Comparison of ENCODE assay signal across 1 cellular context in the genomic region with DNA sequence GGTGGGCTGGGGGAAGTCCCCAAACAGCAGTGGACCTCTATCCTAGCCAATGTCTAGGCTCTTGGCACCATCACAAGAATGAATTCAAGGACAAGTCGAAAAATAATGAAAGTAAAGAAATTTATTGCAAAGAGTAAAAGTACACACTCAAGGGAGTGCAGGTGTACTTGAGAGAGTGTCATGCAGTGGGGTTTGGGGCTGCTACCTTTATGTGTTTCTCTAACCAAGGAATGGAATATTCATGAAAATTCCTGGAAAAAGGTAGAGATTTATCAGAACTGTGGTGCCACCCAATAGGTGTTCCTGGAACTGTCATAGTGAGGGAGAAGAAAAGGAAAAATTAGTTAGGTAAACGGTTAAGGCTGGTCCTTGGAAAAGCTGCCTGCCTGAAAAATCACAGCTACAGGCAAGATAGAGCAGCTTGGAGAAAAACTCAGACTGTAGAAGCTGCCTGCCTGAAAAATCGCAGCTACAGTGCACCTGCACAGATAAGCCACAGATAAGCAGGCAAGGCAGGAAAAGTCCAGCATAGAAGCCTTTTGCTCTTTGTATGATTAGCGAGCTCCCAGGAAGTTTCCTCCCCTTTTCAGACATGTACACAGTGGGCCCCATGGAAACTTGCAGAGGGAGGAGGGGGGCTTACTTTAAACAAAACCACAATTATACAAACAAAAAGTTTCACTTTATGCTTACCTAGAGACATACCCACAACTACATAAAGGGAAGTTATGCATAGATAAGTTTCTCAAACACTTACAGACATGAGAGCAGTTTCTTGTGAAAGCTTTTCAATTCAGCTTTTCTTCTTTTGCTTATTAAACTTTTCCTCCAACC.
TF ChIP-seq lines count a peak whose summit lies in the region.

No MANE protein-coding gene starts in this region.

TF ChIP-seq in GM23338, 12 proteins besides CTCF, POLR2A, EP300 and RAD21 (continued from another document):
- TF ChIP-seq, protein P1, sequence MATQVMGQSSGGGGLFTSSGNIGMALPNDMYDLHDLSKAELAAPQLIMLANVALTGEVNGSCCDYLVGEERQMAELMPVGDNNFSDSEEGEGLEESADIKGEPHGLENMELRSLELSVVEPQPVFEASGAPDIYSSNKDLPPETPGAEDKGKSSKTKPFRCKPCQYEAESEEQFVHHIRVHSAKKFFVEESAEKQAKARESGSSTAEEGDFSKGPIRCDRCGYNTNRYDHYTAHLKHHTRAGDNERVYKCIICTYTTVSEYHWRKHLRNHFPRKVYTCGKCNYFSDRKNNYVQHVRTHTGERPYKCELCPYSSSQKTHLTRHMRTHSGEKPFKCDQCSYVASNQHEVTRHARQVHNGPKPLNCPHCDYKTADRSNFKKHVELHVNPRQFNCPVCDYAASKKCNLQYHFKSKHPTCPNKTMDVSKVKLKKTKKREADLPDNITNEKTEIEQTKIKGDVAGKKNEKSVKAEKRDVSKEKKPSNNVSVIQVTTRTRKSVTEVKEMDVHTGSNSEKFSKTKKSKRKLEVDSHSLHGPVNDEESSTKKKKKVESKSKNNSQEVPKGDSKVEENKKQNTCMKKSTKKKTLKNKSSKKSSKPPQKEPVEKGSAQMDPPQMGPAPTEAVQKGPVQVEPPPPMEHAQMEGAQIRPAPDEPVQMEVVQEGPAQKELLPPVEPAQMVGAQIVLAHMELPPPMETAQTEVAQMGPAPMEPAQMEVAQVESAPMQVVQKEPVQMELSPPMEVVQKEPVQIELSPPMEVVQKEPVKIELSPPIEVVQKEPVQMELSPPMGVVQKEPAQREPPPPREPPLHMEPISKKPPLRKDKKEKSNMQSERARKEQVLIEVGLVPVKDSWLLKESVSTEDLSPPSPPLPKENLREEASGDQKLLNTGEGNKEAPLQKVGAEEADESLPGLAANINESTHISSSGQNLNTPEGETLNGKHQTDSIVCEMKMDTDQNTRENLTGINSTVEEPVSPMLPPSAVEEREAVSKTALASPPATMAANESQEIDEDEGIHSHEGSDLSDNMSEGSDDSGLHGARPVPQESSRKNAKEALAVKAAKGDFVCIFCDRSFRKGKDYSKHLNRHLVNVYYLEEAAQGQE (IDR thresholded peaks at IDR 0.05; ENCODE audit: unreplicated experiment) = no peak
- no peak for TF ChIP-seq NANOG (IDR thresholded peaks at IDR 0.05; ENCODE audit: borderline replicate concordance)
- no peak for TF ChIP-seq JUNB (IDR thresholded peaks at IDR 0.05; ENCODE audit: unreplicated experiment)
- TF ChIP-seq STAT1 (IDR thresholded peaks at IDR 0.05; ENCODE audit: unreplicated experiment) = no peak
- no peak for TF ChIP-seq ZNF331 (CRISPR knock-in tag; IDR thresholded peaks at IDR 0.05; ENCODE audit: low read depth)
- no peak for TF ChIP-seq POLR2AphosphoS5 (IDR thresholded peaks at IDR 0.05; ENCODE audit: low read depth)
TF ChIP-seq in GM23338: peak in this region for 0.
